8 cellular contexts compared by ENCODE assay signal in the genomic region with DNA sequence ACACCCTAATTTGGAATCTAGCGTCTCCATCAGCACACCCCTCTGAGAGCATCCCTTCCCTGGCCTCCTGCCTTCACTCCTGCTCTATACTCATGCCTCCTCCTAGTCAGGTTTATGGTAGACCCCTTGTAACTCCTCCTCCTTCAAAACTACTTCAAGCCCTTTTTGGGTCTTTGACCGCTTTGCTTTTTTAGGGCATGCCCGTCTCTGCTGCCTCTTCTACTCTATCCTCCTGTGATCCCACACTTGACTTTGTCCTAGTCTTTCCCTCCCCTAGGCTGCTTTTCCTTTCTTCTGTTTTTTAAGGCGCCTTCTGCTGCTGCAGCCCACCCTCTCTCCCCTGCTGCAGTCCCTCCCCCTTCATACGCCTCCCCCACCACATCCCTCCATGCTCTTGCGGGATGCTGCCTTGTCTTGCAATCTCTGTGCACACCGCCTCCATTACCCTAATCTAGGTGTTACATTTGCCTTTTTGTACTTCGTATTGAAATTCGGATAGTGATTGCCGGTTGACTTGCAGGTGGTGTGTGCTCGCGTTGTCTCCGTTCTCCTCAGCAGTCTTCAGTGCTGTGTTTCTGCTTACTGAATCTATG. TPM values are rescaled to one million over a fixed set of nuclear protein-coding genes. Genes with fewer than 3 reads are reported as not detected.
DNase-seq lines count a peak whose midpoint lies in the region; ATAC-seq and TF ChIP-seq lines count a peak whose summit lies in the region.

No MANE protein-coding gene starts in this region.

- POLR2A ChIA-PET in HEK293T (lab: Yijun Ruan, JAX), result no interaction called here

- WGBS in esophagus, 2 donors, result 45% methylated on average over 13 of the region's 13 CpGs
- WGBS in psoas muscle, 3 donors, result 39 to 48% (median 46%) methylated on average over 13 of the region's 13 CpGs

- H3K36me3 ChIP-seq in Peyer's patch (no peaks in the 10 kb centered on the region), esophagus (ENCODE audit: control insufficient read depth in 2 of 2, insufficient read depth in 2 of 2, low read length in 1 of 2) (no peaks in the 10 kb centered on the region), psoas muscle (ENCODE audit: insufficient read depth in 1 of 2, low read depth in 1 of 2) (peaks cover 0 to 6% of the 10 kb centered on the region in 2 donors)

- no peak for ATAC-seq in psoas muscle
- ATAC-seq in GM18519 (IDR thresholded peaks at IDR 0.05; ENCODE audit: low FRiP score, unreplicated experiment), result no peak
- ATAC-seq in GM21786 (IDR thresholded peaks at IDR 0.05; ENCODE audit: unreplicated experiment), result no peak

- H3K4me3 ChIP-seq in GM08714 (ENCODE audit: low read length) (peak overlapping the region; percentile 62), Peyer's patch (peak overlapping the region; percentile 97 to 100 (median 98)), esophagus (ENCODE audit: low read depth in 1 of 2, low read length in 2 of 2) (peak overlapping the region; percentile 62 to 99), psoas muscle (peak overlapping the region; percentile 98)

- H3K4me1 ChIP-seq in Peyer's patch (peaks cover 0 to 33% (median 3%) of the 10 kb centered on the region in 4 donors), esophagus (ENCODE audit: control insufficient read depth in 2 of 2, insufficient read depth in 2 of 2, low read length in 1 of 2) (peaks cover 0 to 4% of the 10 kb centered on the region in 2 donors), psoas muscle (peaks cover 30% of the 10 kb centered on the region)

- intact Hi-C loops in psoas muscle (cut with DNase I), result loop anchor here in 1 of 2 donors (10.0 kb wide), 1 partner anchor 51 kb away; no protein-coding TSS in a partner anchor

- H3K27me3 ChIP-seq in Peyer's patch, result no peaks in the 10 kb centered on the region
- no peaks in the 10 kb centered on the region for H3K27me3 ChIP-seq in esophagus (ENCODE audit: control insufficient read depth in 1 of 2, insufficient read depth in 2 of 2, low read length in 2 of 2)
- no peaks in the 10 kb centered on the region for H3K27me3 ChIP-seq in psoas muscle (ENCODE audit: insufficient read depth in 3 of 3, low read length in 2 of 3)

- DNase-seq in Peyer's patch, result no peak
- DNase-seq in psoas muscle, result no peak
- no peak for DNase-seq in NCI-H1092 (lab: John Stamatoyannopoulos, UW)
- no peak for DNase-seq in HEK293T (ENCODE audit: extremely low spot score)

- TF ChIP-seq CTCF in Peyer's patch (IDR thresholded peaks at IDR 0.05) (no peak), psoas muscle (IDR thresholded peaks at IDR 0.05) (no peak)

- no peak for TF ChIP-seq POLR2A in Peyer's patch (IDR thresholded peaks at IDR 0.05)

- H3K27ac ChIP-seq in Peyer's patch, result peak overlapping the region in 2 of 4 donors; percentile 92 to 96
- peak overlapping the region in 1 of 2 donors; percentile 92 for H3K27ac ChIP-seq in esophagus (ENCODE audit: low read depth in 2 of 2, low read length in 1 of 2)
- no peak overlapping the region for H3K27ac ChIP-seq in psoas muscle

- H3K9me3 ChIP-seq in Peyer's patch (no peaks in the 10 kb centered on the region), esophagus (ENCODE audit: control insufficient read depth in 2 of 2, insufficient read depth in 1 of 2, low read depth in 1 of 2, low read length in 1 of 2) (no peaks in the 10 kb centered on the region), psoas muscle (no peaks in the 10 kb centered on the region)

- CTCF ChIA-PET in HEK293T (lab: Yijun Ruan, JAX), result no interaction called here

TF ChIP-seq in HEK293T, 16 proteins besides CTCF, POLR2A, EP300 and RAD21:
- TF ChIP-seq ZNF384 (IDR thresholded peaks at IDR 0.05) (no peak), TARDBP (IDR thresholded peaks at IDR 0.05) (no peak), FOXK2 (IDR thresholded peaks at IDR 0.05) (no peak), L3MBTL2 (conservative IDR thresholded peaks at IDR 0.05) (no peak), SUZ12 (IDR thresholded peaks at IDR 0.05) (no peak), ARNT (IDR thresholded peaks at IDR 0.05) (no peak), NFRKB (IDR thresholded peaks at IDR 0.05) (no peak), LEF1 (IDR thresholded peaks at IDR 0.05; ENCODE audit: borderline replicate concordance) (no peak), ELF4 (IDR thresholded peaks at IDR 0.05) (no peak), FOXM1 (IDR thresholded peaks at IDR 0.05; ENCODE audit: borderline replicate concordance) (no peak)

RNA-seq across cellular contexts. Expression of a gene that starts 1.5 kb away (rescaled TPM):
- total RNA-seq in Peyer's patch (10 to 100 TPM; 24.0 to 50.3 (median 35.1) TPM), psoas muscle (10 to 100 TPM; 39.8 to 47.2 (median 43.3) TPM)
- polyA plus RNA-seq in esophagus (1 to 10 TPM; 3.9 to 5.1 TPM), psoas muscle (10 to 100 TPM; 10.7 to 41.0 (median 11.2) TPM)
